ENCODE assay signal across 23 cellular contexts in genomic region chr6:97306946-97307345, GRCh38.
"Had no signal": no experiment of that assay in that cellular context is flagged by ENCODE, and none has a peak within 500 bp of the region (broad histone marks: within the 10 kb centered on the region; RNA-seq: fewer than 3 reads in every experiment).

No MANE protein-coding gene starts in this region.

- H3K27ac ChIP-seq: gastrocnemius medialis, heart right ventricle, left ventricle myocardium inferior, parathyroid adenoma, psoas muscle, spleen, testis, tibial nerve, upper lobe of right lung, vagina had no signal

- H3K9me3 ChIP-seq: gastrocnemius medialis, heart right ventricle, left ventricle myocardium inferior, psoas muscle, spleen, testis, tibial nerve, upper lobe of right lung, vagina had no signal

- H2AFZ ChIP-seq: parathyroid adenoma had no signal

- H3K9me3 Mint-ChIP-seq: neural crest cell; stimulated activated memory B cell treated with anti-CD40 and anti-IgM and Interleukin-4, amounts not matched to agents 10 μg/mL and 1 μg/mL and 100 μg/mL, for 72 hours; stimulated activated naive CD8-positive, alpha-beta T cell treated with anti-CD3 and anti-CD28 coated beads, Interleukin-15, Interleukin-2, amounts not matched to agents 100 ng/mL and 50 ng/mL, for 24 hours had no signal

- H3K27ac Mint-ChIP-seq: naive thymus-derived CD4-positive, alpha-beta T cell; stimulated activated memory B cell treated with anti-CD40 and anti-IgM and Interleukin-4, amounts not matched to agents 10 μg/mL and 1 μg/mL and 100 μg/mL, for 72 hours; stimulated activated naive CD8-positive, alpha-beta T cell treated with anti-CD3 and anti-CD28 coated beads, Interleukin-15, Interleukin-2, amounts not matched to agents 100 ng/mL and 50 ng/mL, for 24 hours had no signal

- H3K4me3 ChIP-seq: gastrocnemius medialis, heart right ventricle, left ventricle myocardium inferior, lung, psoas muscle, spleen, testis, tibial nerve, upper lobe of right lung, vagina had no signal

- H3K36me3 Mint-ChIP-seq: naive thymus-derived CD4-positive, alpha-beta T cell; stimulated activated memory B cell treated with anti-CD40 and anti-IgM and Interleukin-4, amounts not matched to agents 10 μg/mL and 1 μg/mL and 100 μg/mL, for 72 hours had no signal

- ATAC-seq: gastrocnemius medialis; heart right ventricle; naive thymus-derived CD4-positive, alpha-beta T cell; psoas muscle; sciatic nerve; stimulated activated memory B cell treated with anti-CD40 and anti-IgM and Interleukin-4, amounts not matched to agents 10 μg/mL and 1 μg/mL and 100 μg/mL, for 72 hours; upper lobe of right lung had no signal

- H3K9ac ChIP-seq: parathyroid adenoma had no signal

- H3K4me1 ChIP-seq: gastrocnemius medialis, heart right ventricle, left ventricle myocardium inferior, parathyroid adenoma, psoas muscle, spleen, testis, tibial nerve, upper lobe of right lung, vagina had no signal

- H3K36me3 ChIP-seq: gastrocnemius medialis, heart right ventricle, left ventricle myocardium inferior, spleen, tibial nerve, upper lobe of right lung, vagina had no signal

- H3K79me2 ChIP-seq: parathyroid adenoma had no signal

- H3K27me3 ChIP-seq: gastrocnemius medialis, testis, tibial nerve, upper lobe of right lung, vagina had no signal

- H3K4me1 Mint-ChIP-seq: stimulated activated memory B cell treated with anti-CD40 and anti-IgM and Interleukin-4, amounts not matched to agents 10 μg/mL and 1 μg/mL and 100 μg/mL, for 72 hours had no signal

- DNase-seq: cortex of kidney; dorsolateral prefrontal cortex; effector CD8-positive, alpha-beta T cell; gastrocnemius medialis; heart right ventricle; left ventricle myocardium inferior; mesendoderm; naive thymus-derived CD4-positive, alpha-beta T cell; psoas muscle; spleen; stimulated activated CD4-positive, alpha-beta T cell treated with anti-CD3 and anti-CD28 coated beads, Interleukin-15, amount 100 ng/mL, for 24 hours; stimulated activated CD4-positive, alpha-beta T cell treated with anti-CD3 and anti-CD28 coated beads, Interleukin-1b, Interleukin-23, amount 100 ng/mL, for 48 hours; stimulated activated CD4-positive, alpha-beta T cell treated with anti-CD3 and anti-CD28 coated beads, Interleukin-4, amount 100 ng/mL, for 24 hours; testis; upper lobe of right lung had no signal

- H3K4me3 Mint-ChIP-seq: naive thymus-derived CD4-positive, alpha-beta T cell; neural crest cell; stimulated activated memory B cell treated with anti-CD40 and anti-IgM and Interleukin-4, amounts not matched to agents 10 μg/mL and 1 μg/mL and 100 μg/mL, for 72 hours; stimulated activated naive CD8-positive, alpha-beta T cell treated with anti-CD3 and anti-CD28 coated beads, Interleukin-15, Interleukin-2, amounts not matched to agents 100 ng/mL and 50 ng/mL, for 24 hours had no signal
